In genomic region chr6:149648148-149649145, GRCh38 we compare ENCODE assay signal across 8 cellular contexts. TPM values are rescaled to one million over a fixed set of nuclear protein-coding genes. Genes with fewer than 3 reads are reported as not detected.
DNase-seq lines count a peak whose midpoint lies in the region; ATAC-seq and TF ChIP-seq lines count a peak whose summit lies in the region.

TSS of gene KATNA1 (minus strand) at chr6:149648714. CDS start at chr6:149638547, 10,167 bp downstream.

- no peak for TF ChIP-seq EP300 in SK-N-SH (IDR thresholded peaks at IDR 0.05; ENCODE audit: borderline replicate concordance in 1 of 2, low read depth in 1 of 2, low read length in 1 of 2)

- TF ChIP-seq CTCF in NB4 (IDR thresholded peaks at IDR 0.05; ENCODE audit: low read depth, low read length), result no peak
- no peak for TF ChIP-seq CTCF in SK-N-SH (IDR thresholded peaks at IDR 0.05)

- H3K27me3 ChIP-seq in SK-N-SH (ENCODE audit: insufficient read depth), result no peaks in the 10 kb centered on the region

- 2% methylated on average over 17 of the region's 69 CpGs for WGBS in SK-N-SH (ENCODE audit: low lambda C conversion rate)

- no peaks in the 10 kb centered on the region for H3K36me3 ChIP-seq in SK-N-SH (replicated peaks in 1 of 2; ENCODE audit: control insufficient read depth in 1 of 2, insufficient read depth in 2 of 2, low read length in 1 of 2)

- H3K9me3 ChIP-seq in SK-N-SH, result no peaks in the 10 kb centered on the region

- DNase-seq in NB4 (ENCODE audit: low read depth), result peak; percentile 93
- DNase-seq in SK-N-SH, result peak; percentile 97
- peak; percentile 85 for DNase-seq in activated naive CD4-positive, alpha-beta T cell treated with anti-CD3 and anti-CD28 coated beads, Interleukin-2, amount 50 U/mL, for 16 hours
- DNase-seq in globus pallidus (ENCODE audit: low spot score), result peak; percentile 80
- DNase-seq in nucleus accumbens (lab: John Stamatoyannopoulos, UW), result peak; percentile 10 to 89 (median 78)
- DNase-seq in superior temporal gyrus (ENCODE audit: extremely low spot score), result peak; percentile 85

- H3K9me2 ChIP-seq in SK-N-SH, result no peaks in the 10 kb centered on the region

- H3K9ac ChIP-seq in SK-N-SH, result peak within 1 kb of the TSS; percentile 78

- peak within 1 kb of the TSS; percentile 95 for H3K4me3 ChIP-seq in GM08714 (ENCODE audit: low read length)
- peak within 1 kb of the TSS; percentile 89 for H3K4me3 ChIP-seq in NB4 (ENCODE audit: low read depth, low read length)
- peak within 1 kb of the TSS; percentile 85 to 87 for H3K4me3 ChIP-seq in SK-N-SH (ENCODE audit: low read depth in 2 of 2, low read length in 1 of 2)

- peak within 1 kb of the TSS; percentile 69 to 79 for H3K27ac ChIP-seq in SK-N-SH (ENCODE audit: low read depth in 2 of 2, low read length in 1 of 2)

- POLR2A ChIA-PET in SK-N-SH (lab: Yijun Ruan, JAX), result interaction anchor here (1.7 kb wide), 1 partner anchor 69 kb away, joined by 9 read pairs; the partner anchor contains the start of gene LATS1

- CTCF ChIA-PET in SK-N-SH (lab: Yijun Ruan, JAX), result no interaction called here

- H3K79me2 ChIP-seq in SK-N-SH (ENCODE audit: insufficient read depth), result peaks cover 48% of the 10 kb centered on the region

- no peaks in the 10 kb centered on the region for H4K20me1 ChIP-seq in SK-N-SH (ENCODE audit: insufficient read depth)

- peaks cover 8% of the 10 kb centered on the region for H3F3A ChIP-seq in SK-N-SH (replicated peaks; ENCODE audit: insufficient read depth)

- peak; percentile 66 for TF ChIP-seq POLR2A in NB4 (IDR thresholded peaks at IDR 0.05; ENCODE audit: extremely low read depth, insufficient read length)

- peak within 1 kb of the TSS; percentile 99 for H2AFZ ChIP-seq in SK-N-SH (ENCODE audit: low read depth)

- peak; percentile 89 for ATAC-seq in HG02571 (IDR thresholded peaks at IDR 0.05; ENCODE audit: unreplicated experiment)

- TF ChIP-seq RAD21 in SK-N-SH (IDR thresholded peaks at IDR 0.05; ENCODE audit: low read length), result no peak

- H3K4me2 ChIP-seq in SK-N-SH, result peak within 1 kb of the TSS; percentile 83

- H3K4me1 ChIP-seq in SK-N-SH (ENCODE audit: control insufficient read depth in 1 of 2, insufficient read depth in 2 of 2, low read depth in 1 of 2, low read length in 1 of 2), result no peaks in the 10 kb centered on the region; a peak in 1 of 4 replicates

TF ChIP-seq in SK-N-SH, 30 proteins besides CTCF, POLR2A, EP300 and RAD21 (continues in another document):
- TF ChIP-seq MXI1 (IDR thresholded peaks at IDR 0.05; ENCODE audit: low read depth, low read length) (peak; percentile 93), SIN3A (IDR thresholded peaks at IDR 0.05; ENCODE audit: borderline replicate concordance, low read depth, low read length) (no peak), PBX3 (IDR thresholded peaks at IDR 0.05) (no peak), FOXM1 (IDR thresholded peaks at IDR 0.05; ENCODE audit: low read depth) (no peak), RXRA (IDR thresholded peaks at IDR 0.05; ENCODE audit: borderline replicate concordance, low read depth) (no peak), NRF1 (IDR thresholded peaks at IDR 0.05; ENCODE audit: low read depth, low read length) (peak; percentile 71), IRF3 (IDR thresholded peaks at IDR 0.05; ENCODE audit: low read depth, low read length) (no peak), JUND (IDR thresholded peaks at IDR 0.05) (no peak), RFX5 (IDR thresholded peaks at IDR 0.05; ENCODE audit: low read length) (no peak), TAF1 (IDR thresholded peaks at IDR 0.05; ENCODE audit: borderline replicate concordance, low read depth, low read length) (peak; percentile 63; the same call in 1 of the 2 replicates), FOSL2 (IDR thresholded peaks at IDR 0.05; ENCODE audit: borderline replicate concordance, low read depth) (no peak), ELF1 (IDR thresholded peaks at IDR 0.05) (peak; percentile 35; the same call in 1 of the 2 replicates), TCF12 (IDR thresholded peaks at IDR 0.05) (no peak), EZH2phosphoT487 (IDR thresholded peaks at IDR 0.05; ENCODE audit: borderline replicate concordance, low read depth) (no peak), MEF2A (IDR thresholded peaks at IDR 0.05; ENCODE audit: borderline replicate concordance, low read depth) (no peak), NFIC (IDR thresholded peaks at IDR 0.05; ENCODE audit: borderline replicate concordance) (no peak), GATA2 (CRISPR knock-in tag; IDR thresholded peaks at IDR 0.05) (no peak), POLR2AphosphoS5 (IDR thresholded peaks at IDR 0.05; ENCODE audit: low read depth, low read length) (peak; percentile 58; the same call in 1 of the 2 replicates), GABPA (IDR thresholded peaks at IDR 0.05; ENCODE audit: low read depth) (peak; percentile 61), FOXJ3 (CRISPR knock-in tag; IDR thresholded peaks at IDR 0.05) (no peak), MAX (IDR thresholded peaks at IDR 0.05; ENCODE audit: low read depth) (peak; percentile 88), SMC3 (IDR thresholded peaks at IDR 0.05; ENCODE audit: low read depth, low read length) (0 out of 2 replicates have a peak, but pooled peaks have one; percentile 2), CHD2 (IDR thresholded peaks at IDR 0.05; ENCODE audit: low read length, partially characterized antibody) (peak; percentile 46), RCOR1 (IDR thresholded peaks at IDR 0.05; ENCODE audit: low read length) (no peak)
- TF ChIP-seq, protein P1, sequence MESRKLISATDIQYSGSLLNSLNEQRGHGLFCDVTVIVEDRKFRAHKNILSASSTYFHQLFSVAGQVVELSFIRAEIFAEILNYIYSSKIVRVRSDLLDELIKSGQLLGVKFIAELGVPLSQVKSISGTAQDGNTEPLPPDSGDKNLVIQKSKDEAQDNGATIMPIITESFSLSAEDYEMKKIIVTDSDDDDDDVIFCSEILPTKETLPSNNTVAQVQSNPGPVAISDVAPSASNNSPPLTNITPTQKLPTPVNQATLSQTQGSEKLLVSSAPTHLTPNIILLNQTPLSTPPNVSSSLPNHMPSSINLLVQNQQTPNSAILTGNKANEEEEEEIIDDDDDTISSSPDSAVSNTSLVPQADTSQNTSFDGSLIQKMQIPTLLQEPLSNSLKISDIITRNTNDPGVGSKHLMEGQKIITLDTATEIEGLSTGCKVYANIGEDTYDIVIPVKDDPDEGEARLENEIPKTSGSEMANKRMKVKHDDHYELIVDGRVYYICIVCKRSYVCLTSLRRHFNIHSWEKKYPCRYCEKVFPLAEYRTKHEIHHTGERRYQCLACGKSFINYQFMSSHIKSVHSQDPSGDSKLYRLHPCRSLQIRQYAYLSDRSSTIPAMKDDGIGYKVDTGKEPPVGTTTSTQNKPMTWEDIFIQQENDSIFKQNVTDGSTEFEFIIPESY (IDR thresholded peaks at IDR 0.05; ENCODE audit: borderline replicate concordance, low read depth), result no peak
- TF ChIP-seq, protein P2, sequence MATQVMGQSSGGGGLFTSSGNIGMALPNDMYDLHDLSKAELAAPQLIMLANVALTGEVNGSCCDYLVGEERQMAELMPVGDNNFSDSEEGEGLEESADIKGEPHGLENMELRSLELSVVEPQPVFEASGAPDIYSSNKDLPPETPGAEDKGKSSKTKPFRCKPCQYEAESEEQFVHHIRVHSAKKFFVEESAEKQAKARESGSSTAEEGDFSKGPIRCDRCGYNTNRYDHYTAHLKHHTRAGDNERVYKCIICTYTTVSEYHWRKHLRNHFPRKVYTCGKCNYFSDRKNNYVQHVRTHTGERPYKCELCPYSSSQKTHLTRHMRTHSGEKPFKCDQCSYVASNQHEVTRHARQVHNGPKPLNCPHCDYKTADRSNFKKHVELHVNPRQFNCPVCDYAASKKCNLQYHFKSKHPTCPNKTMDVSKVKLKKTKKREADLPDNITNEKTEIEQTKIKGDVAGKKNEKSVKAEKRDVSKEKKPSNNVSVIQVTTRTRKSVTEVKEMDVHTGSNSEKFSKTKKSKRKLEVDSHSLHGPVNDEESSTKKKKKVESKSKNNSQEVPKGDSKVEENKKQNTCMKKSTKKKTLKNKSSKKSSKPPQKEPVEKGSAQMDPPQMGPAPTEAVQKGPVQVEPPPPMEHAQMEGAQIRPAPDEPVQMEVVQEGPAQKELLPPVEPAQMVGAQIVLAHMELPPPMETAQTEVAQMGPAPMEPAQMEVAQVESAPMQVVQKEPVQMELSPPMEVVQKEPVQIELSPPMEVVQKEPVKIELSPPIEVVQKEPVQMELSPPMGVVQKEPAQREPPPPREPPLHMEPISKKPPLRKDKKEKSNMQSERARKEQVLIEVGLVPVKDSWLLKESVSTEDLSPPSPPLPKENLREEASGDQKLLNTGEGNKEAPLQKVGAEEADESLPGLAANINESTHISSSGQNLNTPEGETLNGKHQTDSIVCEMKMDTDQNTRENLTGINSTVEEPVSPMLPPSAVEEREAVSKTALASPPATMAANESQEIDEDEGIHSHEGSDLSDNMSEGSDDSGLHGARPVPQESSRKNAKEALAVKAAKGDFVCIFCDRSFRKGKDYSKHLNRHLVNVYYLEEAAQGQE (IDR thresholded peaks at IDR 0.05; ENCODE audit: low read depth, low read length), result no peak

RNA-seq across cellular contexts. Expression of gene KATNA1, which starts in this region (rescaled TPM):
- 13.2 and 17.6 TPM in 2 replicates for polyA plus RNA-seq in SK-N-SH (2012; rRNA removed)
- 17.5 and 21.7 TPM in 2 replicates for polyA plus RNA-seq in SK-N-SH (2012; cell fraction: cytosol; rRNA removed)
- polyA plus RNA-seq in SK-N-SH (2012; cell fraction: nucleus; rRNA removed), result 8.2 and 18.1 TPM in 2 replicates

Comparison
In these comparisons a context has a peak if more than half of its experiments do, and no peak if none do; other contexts are left out.
1. Peak in every context shown above with its lines: DNase-seq, ATAC-seq, H3K4me3 ChIP-seq and H3K27ac ChIP-seq.